ENCODE assay signal across 8 cellular contexts in genomic region chr3:9933561-9934234, GRCh38. TPM values are rescaled to one million over a fixed set of nuclear protein-coding genes. Genes with fewer than 3 reads are reported as not detected.
DNase-seq lines count a peak whose midpoint lies in the region; ATAC-seq, FAIRE-seq and TF ChIP-seq lines count a peak whose summit lies in the region.

Gene CRELD1, plus strand, starts transcription at chr3:9933834. Its CDS starts 605 bp downstream, at chr3:9934439.

- intact Hi-C loops in kidney (cut with DNase I), result no loop called here

- peak within 1 kb of the TSS; percentile 91 to 95 for H3K9ac ChIP-seq in kidney (ENCODE audit: low read length in 2 of 2)

- DNase-seq in AG09309 (ENCODE audit: low read depth) (no peak), NCI-H446 treated with DMSO at 0.1 percent for 48 hours (lab: John Stamatoyannopoulos, UW) (peak; percentile 85), cerebellar nuclear complex (lab: John Stamatoyannopoulos, UW) (peak; percentile 69 to 88), kidney (peak; percentile 98)
- peak; percentile 97 for DNase-seq in activated CD4-positive, CD25-positive, alpha-beta regulatory T cell treated with anti-CD3 and anti-CD28 coated beads, Interleukin-2, amount 50 U/mL, for 72 hours
- DNase-seq in stimulated activated CD4-positive, alpha-beta T cell treated with anti-CD3 and anti-CD28 coated beads, Interleukin-15, amount 100 ng/mL, for 1 hour (ENCODE audit: low read depth in 1 of 2, low spot score in 1 of 2), result peak; percentile 96

- peak; percentile 84 for TF ChIP-seq POLR2A in GM18951 (IDR thresholded peaks at IDR 0.05; ENCODE audit: extremely low read depth, insufficient read depth, insufficient read length)

- TF ChIP-seq CTCF in AG09309 (IDR thresholded peaks at IDR 0.05; ENCODE audit: control insufficient read depth, insufficient read depth, low read depth, low read length, missing control alignments) (no peak), kidney (IDR thresholded peaks at IDR 0.05; ENCODE audit: borderline replicate concordance, extremely low read depth, insufficient read depth) (no peak)

- peak; percentile 8 for FAIRE-seq in kidney (lab: Jason Lieb, UNC)

- in situ Hi-C loops in GM18951 (cut with MboI; ENCODE audit: low sequenced_read_pairs, unreplicated experiment), result no loop called here

- H3K4me3 ChIP-seq in AG09309 (ENCODE audit: control insufficient read depth, low read depth, low read length) (peak within 1 kb of the TSS; percentile 73), kidney (ENCODE audit: low read length in 2 of 2) (peak within 1 kb of the TSS; percentile 70 to 89)

- H3K27ac ChIP-seq in kidney (ENCODE audit: low read depth in 2 of 2, low read length in 2 of 2), result peak within 1 kb of the TSS; percentile 94

- H3K9me3 ChIP-seq in kidney (ENCODE audit: control insufficient read depth in 1 of 2, low read length in 2 of 2), result no peaks in the 10 kb centered on the region

- peak; percentile 93 for ATAC-seq in HG03175 (IDR thresholded peaks at IDR 0.05; ENCODE audit: unreplicated experiment)

- H3K36me3 ChIP-seq in kidney (ENCODE audit: control insufficient read depth in 1 of 2, insufficient read depth in 2 of 2, low read length in 2 of 2), result peaks cover 3 to 16% of the 10 kb centered on the region in 2 donors

- peaks cover 0 to 12% of the 10 kb centered on the region in 2 donors for H3K4me1 ChIP-seq in kidney (ENCODE audit: control insufficient read depth in 1 of 2, insufficient read depth in 1 of 2, low read depth in 1 of 2, low read length in 2 of 2)

RNA-seq across cellular contexts. Expression of gene CRELD1, which starts in this region (rescaled TPM):
- total RNA-seq in kidney, result 43.2 TPM
- 56.7 TPM for polyA plus RNA-seq in kidney (ENCODE audit: insufficient read depth, low read depth, low replicate concordance)
